ENCODE assay signal across 10 cellular contexts in the genomic region with DNA sequence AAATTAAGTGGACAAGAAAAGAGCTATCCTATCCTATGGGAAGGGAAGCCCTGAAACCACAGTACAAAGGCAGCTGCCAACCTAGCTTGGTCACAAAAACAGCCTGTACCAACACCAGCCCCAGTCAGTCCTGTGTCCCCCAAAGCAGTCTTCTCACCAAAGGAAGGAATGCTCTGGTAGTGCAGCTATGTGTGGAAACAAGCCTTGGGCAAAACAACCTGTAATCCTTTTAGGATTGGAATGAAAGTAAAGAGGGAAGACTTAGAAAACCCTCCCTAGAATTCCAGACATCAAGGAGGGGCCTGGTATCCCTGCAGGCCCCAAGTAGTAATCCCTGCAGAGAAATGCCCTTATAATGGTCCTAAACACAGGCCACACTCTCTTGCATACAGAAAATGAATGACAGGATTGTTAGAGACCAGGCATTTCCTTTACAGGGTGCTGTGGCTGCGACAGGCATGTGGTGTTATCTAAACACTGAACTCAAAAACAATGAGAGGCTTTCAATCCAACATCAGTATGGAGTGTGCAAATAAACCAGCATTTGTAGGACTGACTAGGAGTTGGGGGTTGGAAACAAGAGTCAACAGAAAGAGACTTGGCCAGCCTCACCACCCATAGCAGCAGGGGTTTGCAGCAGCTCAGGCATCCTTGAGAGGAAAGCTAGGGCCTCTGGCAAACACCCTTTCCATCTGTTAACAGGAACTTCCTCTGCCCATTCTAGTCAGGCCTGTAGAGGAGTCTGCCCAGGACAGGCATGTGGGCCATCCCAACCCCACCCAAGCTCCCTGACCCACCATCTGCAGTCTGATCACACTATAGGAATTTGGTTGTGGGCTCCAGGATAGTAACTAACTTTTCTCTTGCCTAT. TPM values are rescaled to one million over a fixed set of nuclear protein-coding genes. Genes with fewer than 3 reads are reported as not detected.
A peak's percentile ranks its signal among the peaks of the same experiment; 100 is the strongest.
DNase-seq lines count a peak whose midpoint lies in the region; ATAC-seq and TF ChIP-seq lines count a peak whose summit lies in the region.
"Had no signal": no experiment of that assay in that cellular context is flagged by ENCODE, and none has a peak within 500 bp of the region (broad histone marks: within the 10 kb centered on the region; RNA-seq: fewer than 3 reads in every experiment).

No MANE protein-coding gene starts in this region.

- CTCF ChIA-PET in OCI-LY7 (lab: Charles Lee; ENCODE audit: unreplicated experiment), result no interaction called here

- H3K27me3 ChIP-seq in CD4-positive, CD25-positive, alpha-beta regulatory T cell (ENCODE audit: control insufficient read depth, insufficient read depth, low read length), result no peaks in the 10 kb centered on the region
- H3K27me3 ChIP-seq: adrenal gland had no signal

- H3K4me1 Mint-ChIP-seq in CD4-positive, CD25-positive, alpha-beta regulatory T cell, result peaks cover 17 to 25% (median 19%) of the 10 kb centered on the region in 4 donors

- BruUV-seq in OCI-LY7 (replicated peaks; lab: Mats Ljungman, UMichigan), result no TSS peak

- ATAC-seq in CD4-positive, CD25-positive, alpha-beta regulatory T cell (ENCODE audit: low read depth in 2 of 2), result no peak
- no peak for ATAC-seq in HG03520 (IDR thresholded peaks at IDR 0.05; ENCODE audit: unreplicated experiment)
- no peak for ATAC-seq in GM18502 (IDR thresholded peaks at IDR 0.05; ENCODE audit: poor library complexity, unreplicated experiment)
- no peak for ATAC-seq in HG03457 (IDR thresholded peaks at IDR 0.05; ENCODE audit: unreplicated experiment)

- H3K79me2 ChIP-seq in OCI-LY7 (ENCODE audit: insufficient read depth, low read depth, low read length), result no peaks in the 10 kb centered on the region

- H3K4me1 ChIP-seq in CD4-positive, CD25-positive, alpha-beta regulatory T cell (ENCODE audit: control insufficient read depth, insufficient read depth, low read length, poor library complexity, severe bottlenecking), result no peaks in the 10 kb centered on the region
- H3K4me1 ChIP-seq in OCI-LY7 (ENCODE audit: insufficient read depth, low read length, poor library complexity, severe bottlenecking), result no peaks in the 10 kb centered on the region

- peak overlapping the region in 2 of 3 donors; percentile 60 to 81 for H3K27ac Mint-ChIP-seq in CD4-positive, CD25-positive, alpha-beta regulatory T cell

- H4K20me1 ChIP-seq in OCI-LY7 (ENCODE audit: insufficient read depth, low read length), result no peaks in the 10 kb centered on the region

- TF ChIP-seq CTCF in LNCaP clone FGC (IDR thresholded peaks at IDR 0.05; ENCODE audit: control insufficient read depth, extremely low read depth, insufficient read depth), result no peak
- no peak for TF ChIP-seq CTCF in OCI-LY7 (conservative IDR thresholded peaks at IDR 0.05; ENCODE audit: low read length)

- no peaks in the 10 kb centered on the region for H3K9me2 ChIP-seq in OCI-LY7 (ENCODE audit: insufficient read depth, low read length)

- peaks cover 42% of the 10 kb centered on the region for H3K36me3 Mint-ChIP-seq in CD4-positive, CD25-positive, alpha-beta regulatory T cell

- H2AFZ ChIP-seq in OCI-LY7 (ENCODE audit: low read length), result no peak overlapping the region

- POLR2A ChIA-PET in OCI-LY7 (lab: Charles Lee), result interaction anchor here (0.5 to 2.8 kb wide), 2 partner anchors 11 to 176 kb away, joined by 3 to 11 read pairs; no protein-coding TSS in a partner anchor

- H3K4me3 Mint-ChIP-seq in CD4-positive, CD25-positive, alpha-beta regulatory T cell, result no peak overlapping the region

- DNase-seq in CD4-positive, CD25-positive, alpha-beta regulatory T cell, result no peak
- peak; percentile 59 for DNase-seq in LNCaP clone FGC (ENCODE audit: low read depth)
- DNase-seq in cerebellum (ENCODE audit: low spot score), result peak; percentile 26
- peak; percentile 60 for DNase-seq in middle frontal gyrus (ENCODE audit: extremely low spot score, low spot score)
- no peak for DNase-seq in OCI-LY7 (ENCODE audit: low spot score)
- DNase-seq: adrenal gland, NCI-H1436 had no signal

- no peaks in the 10 kb centered on the region for H3K27me3 Mint-ChIP-seq in CD4-positive, CD25-positive, alpha-beta regulatory T cell

- H3K4me3 ChIP-seq in CD4-positive, CD25-positive, alpha-beta regulatory T cell (ENCODE audit: low read depth, low read length), result no peak overlapping the region
- H3K4me3 ChIP-seq in LNCaP clone FGC (ENCODE audit: low read depth, low read length), result no peak overlapping the region
- H3K4me3 ChIP-seq in OCI-LY7 (ENCODE audit: low read depth, low read length, poor library complexity, severe bottlenecking), result no peak overlapping the region
- H3K4me3 ChIP-seq: adrenal gland had no signal

- H3K9me3 ChIP-seq in CD4-positive, CD25-positive, alpha-beta regulatory T cell (ENCODE audit: control insufficient read depth in 2 of 2, low read length in 2 of 2), result no peaks in the 10 kb centered on the region
- H3K9me3 ChIP-seq in OCI-LY7 (ENCODE audit: low read length), result no peaks in the 10 kb centered on the region
- H3K9me3 ChIP-seq: adrenal gland had no signal

- H3K36me3 ChIP-seq in CD4-positive, CD25-positive, alpha-beta regulatory T cell (ENCODE audit: control insufficient read depth, insufficient read depth, low read length), result peaks cover 36% of the 10 kb centered on the region
- H3K36me3 ChIP-seq in OCI-LY7 (ENCODE audit: insufficient read depth, low read length), result peaks cover 33% of the 10 kb centered on the region

- H3K4me2 ChIP-seq in OCI-LY7 (ENCODE audit: low read length), result no peak overlapping the region

- H3K9me3 Mint-ChIP-seq in CD4-positive, CD25-positive, alpha-beta regulatory T cell, result no peaks in the 10 kb centered on the region

- no peak overlapping the region for H3K27ac ChIP-seq in CD4-positive, CD25-positive, alpha-beta regulatory T cell (ENCODE audit: insufficient read depth, low read length, poor library complexity, severe bottlenecking)
- H3K27ac ChIP-seq in OCI-LY7 (ENCODE audit: low read depth, low read length, poor library complexity, severe bottlenecking), result no peak overlapping the region

- intact Hi-C loops in OCI-LY7 (cut with micrococcal nuclease; ENCODE audit: unreplicated experiment), result loop anchor here (5.0 kb wide), 1 partner anchor 181 kb away; no protein-coding TSS in a partner anchor

RNA-seq across cellular contexts. Expression of a gene that starts 59.1 kb away (rescaled TPM):
- 56.9 TPM for total RNA-seq in CD4-positive, CD25-positive, alpha-beta regulatory T cell
- 10 to 100 TPM; 43.9 to 56.2 (median 52.4) TPM for polyA plus RNA-seq in CD4-positive, CD25-positive, alpha-beta regulatory T cell
- total RNA-seq in cerebellum (34.2 TPM), OCI-LY7 (2022) (46.0 and 46.5 TPM in 2 replicates)
- total RNA-seq in OCI-LY7 (2014; rRNA removed; shearing (Covaris generic)), result 17.8 and 23.1 TPM in 2 replicates

Comparison
In these comparisons a context has a peak if more than half of its experiments do, and no peak if none do; other contexts are left out.
1. DNase-seq: peak in LNCaP clone FGC (single experiment), cerebellum (single experiment) and middle frontal gyrus (single experiment); none in CD4-positive, CD25-positive, alpha-beta regulatory T cell (0 of 3) and OCI-LY7 (single experiment).